17 cellular contexts compared by ENCODE assay signal in the genomic region with DNA sequence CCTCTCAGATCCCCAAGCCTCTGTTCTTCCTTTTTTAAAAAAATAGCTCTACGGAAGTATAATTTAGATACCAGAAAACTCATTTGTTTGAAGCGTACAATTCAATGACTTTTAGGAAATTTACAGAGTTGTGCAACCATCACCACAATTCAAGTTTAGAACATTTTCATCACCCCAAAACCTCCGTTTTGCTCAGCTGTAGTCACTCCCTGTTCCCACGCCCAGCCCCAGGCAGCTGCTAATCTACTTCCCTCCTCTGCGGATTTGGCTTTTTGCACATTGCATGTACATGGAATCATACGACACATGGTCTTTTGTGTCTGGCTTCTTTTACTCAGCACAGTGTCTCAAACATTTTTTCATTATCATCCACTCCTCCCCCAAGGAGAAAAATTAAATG.
A peak's percentile ranks its signal among the peaks of the same experiment; 100 is the strongest.
DNase-seq lines count a peak whose midpoint lies in the region; ATAC-seq lines count a peak whose summit lies in the region.
"Had no signal": no experiment of that assay in that cellular context is flagged by ENCODE, and none has a peak within 500 bp of the region (broad histone marks: within the 10 kb centered on the region; RNA-seq: fewer than 3 reads in every experiment).

No MANE protein-coding gene starts in this region.

- no peak overlapping the region for H2AFZ ChIP-seq in neuronal stem cell (ENCODE audit: low read length)

- no peak overlapping the region for H4K8ac ChIP-seq in neuronal stem cell (ENCODE audit: low read depth, low read length)

- no peak overlapping the region for H4K91ac ChIP-seq in neuronal stem cell (ENCODE audit: low read depth, low read length, poor library complexity)

- no peak overlapping the region for H2BK15ac ChIP-seq in neuronal stem cell (ENCODE audit: low read length)

- ATAC-seq in Right ventricle myocardium superior (ENCODE audit: poor library complexity) = peak; percentile 82
- ATAC-seq in GM18519 (IDR thresholded peaks at IDR 0.05; ENCODE audit: low FRiP score, unreplicated experiment) = no peak
- ATAC-seq: activated CD4-positive, alpha-beta T cell treated with anti-CD3 and anti-CD28 coated beads for 36 hours had no signal

- H3K4me3 ChIP-seq in neuronal stem cell (ENCODE audit: low read length in 2 of 2) = no peak overlapping the region
- H3K4me3 ChIP-seq: MG63, SJSA1 had no signal

- no peak overlapping the region for H3K23ac ChIP-seq in neuronal stem cell (ENCODE audit: low read depth, low read length, poor library complexity)

- intact Hi-C loops in Right ventricle myocardium superior (cut with DNase I) = no loop called here

- H3K4me2 ChIP-seq in neuronal stem cell (ENCODE audit: insufficient read depth, low read length, poor library complexity, severe bottlenecking) = no peak overlapping the region

- H2BK5ac ChIP-seq in neuronal stem cell (ENCODE audit: low read length) = no peak overlapping the region

- H3K27ac ChIP-seq in neuronal stem cell (replicated peaks; ENCODE audit: low read length) = no peak overlapping the region
- H3K27ac ChIP-seq: SJSA1 had no signal

- no peak overlapping the region for H2BK120ac ChIP-seq in neuronal stem cell (ENCODE audit: low read depth, low read length)

- peak; percentile 88 for DNase-seq in CD1c-positive myeloid dendritic cell (ENCODE audit: extremely low spot score)
- DNase-seq in SIG-M5 (lab: John Stamatoyannopoulos, UW) = peak; percentile 22
- peak; percentile 84 for DNase-seq in Right ventricle myocardium superior
- DNase-seq in neuronal stem cell (ENCODE audit: low spot score) = no peak
- DNase-seq in DMS53 treated with DMSO at 0.1 percent for 48 hours (lab: John Stamatoyannopoulos, UW; ENCODE audit: unreplicated experiment) = no peak
- DNase-seq in OCI-M1 (lab: John Stamatoyannopoulos, UW) = no peak
- DNase-seq in NAMALWA (ENCODE audit: low spot score) = no peak
- DNase-seq: activated CD4-positive, alpha-beta T cell treated with anti-CD3 and anti-CD28 coated beads for 36 hours; activated naive CD4-positive, alpha-beta T cell; Caco-2; mammary epithelial cell; MG63; NCI-H2029; NCI-H446 treated with DMSO at 0.1 percent for 48 hours; retina had no signal

- no peaks in the 10 kb centered on the region for H3K27me3 ChIP-seq in neuronal stem cell (ENCODE audit: control insufficient read depth in 3 of 3, insufficient read depth in 3 of 3, low read depth in 1 of 3, low read length in 3 of 3)
- H3K27me3 ChIP-seq: MG63, SJSA1 had no signal

- H3K4ac ChIP-seq in neuronal stem cell (ENCODE audit: low read length) = no peak overlapping the region

- no peak overlapping the region for H3K9ac ChIP-seq in neuronal stem cell (ENCODE audit: low read depth, low read length, poor library complexity)

- H2AK5ac ChIP-seq in neuronal stem cell (ENCODE audit: low read depth, low read length) = no peak overlapping the region

- no peaks in the 10 kb centered on the region for H3K36me3 ChIP-seq in neuronal stem cell (replicated peaks in 1 of 2; ENCODE audit: control insufficient read depth in 2 of 2, insufficient read depth in 2 of 2, low read length in 2 of 2)
- H3K36me3 ChIP-seq: MG63, SJSA1 had no signal

- peaks cover 19 to 20% of the 10 kb centered on the region in 2 donors for H3K4me1 ChIP-seq in neuronal stem cell (ENCODE audit: control insufficient read depth in 2 of 2, insufficient read depth in 1 of 2, low read depth in 1 of 2, low read length in 2 of 2)
- H3K4me1 ChIP-seq: SJSA1 had no signal

- no CpG with 5 or more reads among the region's 6 CpGs for WGBS in neuronal stem cell (ENCODE audit: extremely low coverage in 2 of 2, insufficient read length in 2 of 2, insufficient replicate concordance in 1 of 2), 2 donors

- H3K18ac ChIP-seq in neuronal stem cell (ENCODE audit: low read length) = peak overlapping the region; percentile 33

- H3K9me3 ChIP-seq in neuronal stem cell (replicated peaks in 1 of 2; ENCODE audit: control insufficient read depth in 2 of 2, insufficient read depth in 1 of 2, low read depth in 1 of 2, low read length in 2 of 2) = no peaks in the 10 kb centered on the region
- H3K9me3 ChIP-seq: Caco-2, MG63, SJSA1 had no signal

- no peak overlapping the region for H2BK12ac ChIP-seq in neuronal stem cell (ENCODE audit: low read length)

- H3K14ac ChIP-seq in neuronal stem cell (ENCODE audit: low read length) = no peak overlapping the region

- H3K79me1 ChIP-seq in neuronal stem cell (ENCODE audit: low read depth, low read length) = no peaks in the 10 kb centered on the region

Comparison
In these comparisons a context has a peak if more than half of its experiments do, and no peak if none do; other contexts are left out.
1. DNase-seq: peak in CD1c-positive myeloid dendritic cell (single experiment), SIG-M5 (single experiment) and Right ventricle myocardium superior (single experiment); none in neuronal stem cell (single experiment), DMS53 treated with DMSO at 0.1 percent for 48 hours (single experiment), OCI-M1 (single experiment) and NAMALWA (single experiment).